ENCODE assay signal across 17 cellular contexts in the genomic region with DNA sequence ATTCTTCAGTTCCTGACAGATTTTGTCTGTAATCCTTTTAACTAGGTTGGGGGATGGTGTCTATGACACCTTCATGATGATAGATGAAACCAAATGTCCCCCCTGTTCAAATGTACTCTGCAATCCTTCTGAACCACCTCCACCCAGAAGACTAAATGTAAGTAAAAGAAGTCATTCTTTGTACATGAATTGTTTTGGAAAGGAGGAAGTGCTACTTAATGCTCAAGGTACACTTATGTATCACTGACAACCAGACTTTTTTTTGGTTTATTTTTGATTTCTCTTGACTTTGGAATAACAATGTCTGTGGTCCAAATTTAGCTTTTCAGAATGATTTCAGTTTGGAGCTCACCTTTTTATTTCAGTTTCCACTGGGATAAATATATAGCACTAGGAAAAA. TPM values are rescaled to one million over a fixed set of nuclear protein-coding genes. Genes with fewer than 3 reads are reported as not detected.
DNase-seq lines count a peak whose midpoint lies in the region; TF ChIP-seq lines count a peak whose summit lies in the region.
"Had no signal": no experiment of that assay in that cellular context is flagged by ENCODE, and none has a peak within 500 bp of the region (broad histone marks: within the 10 kb centered on the region; RNA-seq: fewer than 3 reads in every experiment).

No MANE protein-coding gene starts in this region.

- H3K27ac Mint-ChIP-seq in neural crest cell (ENCODE audit: unreplicated experiment) (no peak overlapping the region), progenitor cell of endocrine pancreas (no peak overlapping the region)
- H3K27ac Mint-ChIP-seq in activated CD4-positive, alpha-beta memory T cell treated with anti-CD3 and anti-CD28 coated beads, Interleukin-2, amount 10 ng/mL, durations not matched to agents 7 days and 5 days: no peak overlapping the region
- H3K27ac Mint-ChIP-seq: dendritic cell treated with granulocyte-macrophage colony-stimulating factor and Interleukin-4, amounts not matched to agents 40 ng/mL and 50 ng/mL, for 4 days; stimulated activated naive B cell treated with anti-CD40 and anti-IgM and Interleukin-4, amounts not matched to agents 10 μg/mL and 1 μg/mL and 100 μg/mL, for 72 hours had no signal

- H3K27me3 ChIP-seq in Loucy (ENCODE audit: insufficient read depth, low read length, poor library complexity, severe bottlenecking): no peaks in the 10 kb centered on the region
- H3K27me3 ChIP-seq: esophagus squamous epithelium had no signal

- CTCF ChIA-PET in activated CD4-positive, alpha-beta memory T cell treated with anti-CD3 and anti-CD28 coated beads, Interleukin-2, amount 10 ng/mL, durations not matched to agents 7 days and 5 days (lab: Charles Lee): interaction anchor here (0.9 to 8.8 kb wide), 5 partner anchors 10 to 172 kb away, joined by 3 to 250 read pairs (median 4); a partner anchor contains a TSS

- H3K9ac ChIP-seq in Loucy (ENCODE audit: low read depth, low read length, poor library complexity, severe bottlenecking): peak overlapping the region; percentile 86

- no peaks in the 10 kb centered on the region for H3F3A ChIP-seq in Loucy (ENCODE audit: low read depth)

- H3K36me3 Mint-ChIP-seq in neural crest cell (ENCODE audit: low read depth): peaks cover 8% of the 10 kb centered on the region
- H3K36me3 Mint-ChIP-seq in progenitor cell of endocrine pancreas (ENCODE audit: insufficient read depth): peaks cover 2% of the 10 kb centered on the region
- H3K36me3 Mint-ChIP-seq in activated CD4-positive, alpha-beta memory T cell treated with anti-CD3 and anti-CD28 coated beads, Interleukin-2, amount 10 ng/mL, durations not matched to agents 7 days and 5 days (ENCODE audit: low read depth): no peaks in the 10 kb centered on the region
- H3K36me3 Mint-ChIP-seq: stimulated activated naive B cell treated with anti-CD40 and anti-IgM and Interleukin-4, amounts not matched to agents 10 μg/mL and 1 μg/mL and 100 μg/mL, for 72 hours had no signal

- H3K4me1 Mint-ChIP-seq in neural crest cell (peaks cover 34% of the 10 kb centered on the region), progenitor cell of endocrine pancreas (ENCODE audit: low read depth) (peaks cover 23% of the 10 kb centered on the region)
- H3K4me1 Mint-ChIP-seq in activated CD4-positive, alpha-beta memory T cell treated with anti-CD3 and anti-CD28 coated beads, Interleukin-2, amount 10 ng/mL, durations not matched to agents 7 days and 5 days: peaks cover 36% of the 10 kb centered on the region

- peaks cover 60% of the 10 kb centered on the region for H3K79me2 ChIP-seq in Loucy (ENCODE audit: insufficient read depth, low read length)

- peaks cover 7% of the 10 kb centered on the region for H4K20me1 ChIP-seq in Loucy (ENCODE audit: insufficient read depth, low read length, poor library complexity, severe bottlenecking)

- in situ Hi-C loops in GM13977 (cut with MboI; ENCODE audit: low pct_unique_long_range_greater_than_20kb, low sequenced_read_pairs, unreplicated experiment): no loop called here

- no peak overlapping the region for H2AFZ ChIP-seq in Loucy (ENCODE audit: low read length)

- H3K4me3 Mint-ChIP-seq in neural crest cell: peak overlapping the region; percentile 7
- H3K4me3 Mint-ChIP-seq in progenitor cell of endocrine pancreas (ENCODE audit: low read depth): no peak overlapping the region
- H3K4me3 Mint-ChIP-seq in activated CD4-positive, alpha-beta memory T cell treated with anti-CD3 and anti-CD28 coated beads, Interleukin-2, amount 10 ng/mL, durations not matched to agents 7 days and 5 days: no peak overlapping the region
- H3K4me3 Mint-ChIP-seq: dendritic cell treated with granulocyte-macrophage colony-stimulating factor and Interleukin-4, amounts not matched to agents 40 ng/mL and 50 ng/mL, for 4 days; stimulated activated naive B cell treated with anti-CD40 and anti-IgM and Interleukin-4, amounts not matched to agents 10 μg/mL and 1 μg/mL and 100 μg/mL, for 72 hours had no signal

- TF ChIP-seq CTCF in Loucy (conservative IDR thresholded peaks at IDR 0.05; ENCODE audit: low read length): no peak
- TF ChIP-seq CTCF in WI38 (IDR thresholded peaks at IDR 0.05; ENCODE audit: low read depth, low read length): no peak
- no peak for TF ChIP-seq CTCF in neural crest cell (conservative IDR thresholded peaks at IDR 0.05)
- no peak for TF ChIP-seq CTCF in GM13977 (IDR thresholded peaks at IDR 0.05; ENCODE audit: extremely low read depth, insufficient read depth, missing control alignments)
- no peak for TF ChIP-seq CTCF in progenitor cell of endocrine pancreas (IDR thresholded peaks at IDR 0.05; ENCODE audit: unreplicated experiment)

- peak overlapping the region; percentile 89 for H3K4me2 ChIP-seq in Loucy (ENCODE audit: low read depth, low read length, poor library complexity, severe bottlenecking)

- peaks cover 39% of the 10 kb centered on the region for H3K4me1 ChIP-seq in Loucy (ENCODE audit: insufficient read depth, low read length, poor library complexity, severe bottlenecking)

- DNase-seq in NOMO-1 treated with DMSO at 0.1 percent for 48 hours (lab: John Stamatoyannopoulos, UW; ENCODE audit: unreplicated experiment): peak; percentile 30
- DNase-seq in NOMO-1 treated with dmso at 0.1 percent for 144 hours (lab: John Stamatoyannopoulos, UW; ENCODE audit: unreplicated experiment): no peak
- DNase-seq in neural crest cell (ENCODE audit: low read depth, low spot score): no peak
- no peak for DNase-seq in GM13977 (ENCODE audit: low spot score)
- no peak for DNase-seq in progenitor cell of endocrine pancreas (ENCODE audit: low spot score, unreplicated experiment)
- no peak for DNase-seq in activated CD4-positive, alpha-beta memory T cell treated with anti-CD3 and anti-CD28 coated beads, Interleukin-2, amount 10 ng/mL, durations not matched to agents 7 days and 5 days
- DNase-seq: 8988T; activated effector memory CD4-positive, alpha-beta T cell treated with Interleukin-2 at 50 U/mL for 16 hours; COR-L47; esophagus squamous epithelium; naive thymus-derived CD4-positive, alpha-beta T cell; NCI-H2029; stimulated activated CD4-positive, alpha-beta T cell treated with anti-CD3 and anti-CD28 coated beads, Interleukin-4, amount 100 ng/mL, for 1 hour; stimulated activated naive B cell treated with anti-CD40 and anti-IgM and Interleukin-4, amounts not matched to agents 10 μg/mL and 1 μg/mL and 100 μg/mL, for 72 hours had no signal

- H3K27me3 Mint-ChIP-seq in neural crest cell (ENCODE audit: low read depth) (peaks cover 2% of the 10 kb centered on the region), progenitor cell of endocrine pancreas (peaks cover 7% of the 10 kb centered on the region)
- H3K27me3 Mint-ChIP-seq in activated CD4-positive, alpha-beta memory T cell treated with anti-CD3 and anti-CD28 coated beads, Interleukin-2, amount 10 ng/mL, durations not matched to agents 7 days and 5 days: peaks cover 9% of the 10 kb centered on the region

- peak overlapping the region; percentile 91 for H3K4me3 ChIP-seq in Loucy (ENCODE audit: low read length, poor library complexity, severe bottlenecking)
- H3K4me3 ChIP-seq in WI38 (ENCODE audit: low read depth, low read length): peak overlapping the region; percentile 92; the same call in 1 of the 2 replicates
- H3K4me3 ChIP-seq: esophagus squamous epithelium had no signal

- H3K36me3 ChIP-seq in Loucy (ENCODE audit: insufficient read depth, low read length): no peaks in the 10 kb centered on the region
- H3K36me3 ChIP-seq: esophagus squamous epithelium had no signal

- H3K9me3 Mint-ChIP-seq in neural crest cell (no peaks in the 10 kb centered on the region), progenitor cell of endocrine pancreas (ENCODE audit: low read depth) (no peaks in the 10 kb centered on the region)
- no peaks in the 10 kb centered on the region for H3K9me3 Mint-ChIP-seq in activated CD4-positive, alpha-beta memory T cell treated with anti-CD3 and anti-CD28 coated beads, Interleukin-2, amount 10 ng/mL, durations not matched to agents 7 days and 5 days
- H3K9me3 Mint-ChIP-seq: dendritic cell treated with granulocyte-macrophage colony-stimulating factor and Interleukin-4, amounts not matched to agents 40 ng/mL and 50 ng/mL, for 4 days; naive thymus-derived CD4-positive, alpha-beta T cell; stimulated activated naive B cell treated with anti-CD40 and anti-IgM and Interleukin-4, amounts not matched to agents 10 μg/mL and 1 μg/mL and 100 μg/mL, for 72 hours had no signal

- H3K9me3 ChIP-seq in Loucy (ENCODE audit: insufficient read depth, low read depth, low read length): no peaks in the 10 kb centered on the region
- H3K9me3 ChIP-seq: esophagus squamous epithelium had no signal

- POLR2A ChIA-PET in activated CD4-positive, alpha-beta memory T cell treated with anti-CD3 and anti-CD28 coated beads, Interleukin-2, amount 10 ng/mL, durations not matched to agents 7 days and 5 days (lab: Charles Lee): interaction anchor here (1.7 kb wide), 1 partner anchor 26 kb away, joined by 6 read pairs; no protein-coding TSS in a partner anchor

- no peaks in the 10 kb centered on the region for H3K9me2 ChIP-seq in Loucy (replicated peaks; ENCODE audit: low read depth, low read length)

RNA-seq across cellular contexts. Expression of a gene that starts 2.3 kb away (rescaled TPM):
- total RNA-seq in neural crest cell: 12.5 and 13.3 TPM in 2 replicates
- 8.4 and 9.1 TPM in 2 replicates for total RNA-seq in progenitor cell of endocrine pancreas
- 1 to 10 TPM; 8.8 to 9.2 TPM for total RNA-seq in activated CD4-positive, alpha-beta memory T cell treated with anti-CD3 and anti-CD28 coated beads, Interleukin-2, amount 10 ng/mL, durations not matched to agents 7 days and 5 days

RNA-seq across cellular contexts. Expression of a gene that starts 25.3 kb away (rescaled TPM):
- total RNA-seq in neural crest cell (37.5 and 38.2 TPM in 2 replicates), progenitor cell of endocrine pancreas (36.8 and 39.5 TPM in 2 replicates)
- 10 to 100 TPM; 42.2 to 43.1 TPM for total RNA-seq in activated CD4-positive, alpha-beta memory T cell treated with anti-CD3 and anti-CD28 coated beads, Interleukin-2, amount 10 ng/mL, durations not matched to agents 7 days and 5 days

RNA-seq across cellular contexts. Expression of a gene that starts 47.1 kb away (rescaled TPM):
- total RNA-seq in neural crest cell: 77.7 and 78.7 TPM in 2 replicates
- total RNA-seq in progenitor cell of endocrine pancreas: 60.8 and 64.9 TPM in 2 replicates
- 10 to 100 TPM; 89.1 to 95.2 TPM for total RNA-seq in activated CD4-positive, alpha-beta memory T cell treated with anti-CD3 and anti-CD28 coated beads, Interleukin-2, amount 10 ng/mL, durations not matched to agents 7 days and 5 days
